In the genomic region with DNA sequence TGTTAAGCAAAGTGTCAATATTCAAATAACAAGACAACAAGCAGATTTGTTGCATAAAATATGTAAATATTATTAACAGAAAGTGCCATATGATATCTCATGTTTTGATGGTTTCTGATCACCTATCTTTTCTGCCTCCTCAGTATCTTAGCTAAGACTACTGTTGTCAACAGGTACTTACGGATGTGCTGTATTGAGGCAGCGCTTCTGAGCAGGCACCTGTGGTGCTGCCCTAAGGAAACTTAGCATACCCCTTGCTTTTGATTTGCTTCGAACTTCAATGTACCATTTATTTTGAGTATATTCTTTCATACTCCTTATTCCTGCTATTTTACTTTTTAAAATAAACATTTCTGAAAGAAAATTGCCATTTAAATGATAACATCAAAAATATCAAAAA, we compare ENCODE assay signal across 12 cellular contexts. TPM values are rescaled to one million over a fixed set of nuclear protein-coding genes. Genes with fewer than 3 reads are reported as not detected.
"Had no signal": no experiment of that assay in that cellular context is flagged by ENCODE, and none has a peak within 500 bp of the region (broad histone marks: within the 10 kb centered on the region; RNA-seq: fewer than 3 reads in every experiment).

No MANE protein-coding gene starts in this region.

- H3K9me3 ChIP-seq: upper lobe of left lung had no signal

- H3K4me3 Mint-ChIP-seq: activated CD4-positive, alpha-beta T cell treated with anti-CD3 and anti-CD28 coated beads, Interleukin-2, amount 10 ng/mL, durations not matched to agents 24 days and 14 days; activated T-helper 1 cell treated with anti-CD3 and anti-CD28 coated beads, Interleukin-12 subunit alpha, Interleukin-12 subunit beta, Interleukin-2, Interleukin-4 antibody, amounts not matched to agents 30 ng/mL and 10 ng/mL and 1 ng/mL, durations not matched to agents 14 hours and 24 hours and 36 hours; effector memory CD8-positive, alpha-beta T cell; natural killer cell; stimulated activated naive CD8-positive, alpha-beta T cell treated with anti-CD3 and anti-CD28 coated beads, Interleukin-15, amount 100 ng/mL, for 72 hours; T-helper 1 cell treated with Interleukin-12 subunit alpha and Interleukin-12 subunit beta and Interleukin-4 antibody, amounts not matched to agents 30 μg/mL and 1 μg/mL, for 36 hours had no signal

- H3K36me3 ChIP-seq: upper lobe of left lung had no signal

- ATAC-seq: effector memory CD8-positive, alpha-beta T cell; natural killer cell; stimulated activated naive CD8-positive, alpha-beta T cell treated with anti-CD3 and anti-CD28 coated beads, Interleukin-15, amount 100 ng/mL, for 72 hours had no signal

- H3K4me1 Mint-ChIP-seq: activated CD4-positive, alpha-beta T cell treated with anti-CD3 and anti-CD28 coated beads, Interleukin-2, amount 10 ng/mL, durations not matched to agents 24 days and 14 days; natural killer cell; stimulated activated naive CD8-positive, alpha-beta T cell treated with anti-CD3 and anti-CD28 coated beads, Interleukin-15, amount 100 ng/mL, for 72 hours had no signal

- H3K27ac Mint-ChIP-seq: activated CD4-positive, alpha-beta T cell treated with anti-CD3 and anti-CD28 coated beads, Interleukin-2, amount 10 ng/mL, durations not matched to agents 24 days and 14 days; activated T-helper 1 cell treated with anti-CD3 and anti-CD28 coated beads, Interleukin-12 subunit alpha, Interleukin-12 subunit beta, Interleukin-2, Interleukin-4 antibody, amounts not matched to agents 30 ng/mL and 10 ng/mL and 1 ng/mL, durations not matched to agents 14 hours and 24 hours and 36 hours; effector memory CD8-positive, alpha-beta T cell; natural killer cell; progenitor cell of endocrine pancreas; stimulated activated naive CD8-positive, alpha-beta T cell treated with anti-CD3 and anti-CD28 coated beads, Interleukin-15, amount 100 ng/mL, for 72 hours; T-helper 1 cell treated with Interleukin-12 subunit alpha and Interleukin-12 subunit beta and Interleukin-4 antibody, amounts not matched to agents 30 μg/mL and 1 μg/mL, for 36 hours had no signal

- DNase-seq: activated CD4-positive, alpha-beta T cell treated with anti-CD3 and anti-CD28 coated beads, Interleukin-2, amount 10 ng/mL, durations not matched to agents 24 days and 14 days; activated naive CD4-positive, alpha-beta T cell; central memory CD4-positive, alpha-beta T cell; effector memory CD8-positive, alpha-beta T cell; natural killer cell; stimulated activated CD4-positive, alpha-beta T cell treated with anti-CD3 and anti-CD28 coated beads, Interleukin-4, amount 100 ng/mL, for 4 hours; stimulated activated naive CD8-positive, alpha-beta T cell treated with anti-CD3 and anti-CD28 coated beads, Interleukin-15, amount 100 ng/mL, for 72 hours; upper lobe of left lung had no signal

- H3K27me3 ChIP-seq: upper lobe of left lung had no signal

- H3K27me3 Mint-ChIP-seq: effector memory CD8-positive, alpha-beta T cell; progenitor cell of endocrine pancreas had no signal

- H3K9me3 Mint-ChIP-seq: activated CD4-positive, alpha-beta T cell treated with anti-CD3 and anti-CD28 coated beads, Interleukin-2, amount 10 ng/mL, durations not matched to agents 24 days and 14 days; activated T-helper 1 cell treated with anti-CD3 and anti-CD28 coated beads, Interleukin-12 subunit alpha, Interleukin-12 subunit beta, Interleukin-2, Interleukin-4 antibody, amounts not matched to agents 30 ng/mL and 10 ng/mL and 1 ng/mL, durations not matched to agents 14 hours and 24 hours and 36 hours; T-helper 1 cell treated with Interleukin-12 subunit alpha and Interleukin-12 subunit beta and Interleukin-4 antibody, amounts not matched to agents 30 μg/mL and 1 μg/mL, for 36 hours had no signal

- H3K36me3 Mint-ChIP-seq: natural killer cell had no signal

- H3K4me3 ChIP-seq: upper lobe of left lung had no signal

RNA-seq across cellular contexts. Expression of gene FIGN, which starts 5.9 kb away (rescaled TPM):
- total RNA-seq: activated CD4-positive, alpha-beta T cell treated with anti-CD3 and anti-CD28 coated beads, Interleukin-2, amount 10 ng/mL, durations not matched to agents 24 days and 14 days; activated T-helper 1 cell treated with anti-CD3 and anti-CD28 coated beads, Interleukin-12 subunit alpha, Interleukin-12 subunit beta, Interleukin-2, Interleukin-4 antibody, amounts not matched to agents 30 ng/mL and 10 ng/mL and 1 ng/mL, durations not matched to agents 14 hours and 24 hours and 36 hours; mononuclear cell; natural killer cell had no signal
